ENCODE assay signal across 2 cellular contexts in genomic region chr2:201680743-201681142, GRCh38.
A peak's percentile ranks its signal among the peaks of the same experiment; 100 is the strongest.
TF ChIP-seq lines count a peak whose summit lies in the region.

No MANE protein-coding gene starts in this region.

TF ChIP-seq in HCT116, 20 proteins besides CTCF, POLR2A, EP300 and RAD21:
- TF ChIP-seq MAX (IDR thresholded peaks at IDR 0.05): no peak
- no peak for TF ChIP-seq EZH2phosphoT487 (IDR thresholded peaks at IDR 0.05; ENCODE audit: borderline replicate concordance)
- TF ChIP-seq CEBPB (IDR thresholded peaks at IDR 0.05; ENCODE audit: low read depth): no peak
- TF ChIP-seq ELF1 (IDR thresholded peaks at IDR 0.05; ENCODE audit: borderline replicate concordance, low read depth): no peak
- no peak for TF ChIP-seq ZNF274 (IDR thresholded peaks at IDR 0.05; ENCODE audit: low read depth, low read length)
- TF ChIP-seq EZH2 (IDR thresholded peaks at IDR 0.05): no peak
- TF ChIP-seq FOSL1 (IDR thresholded peaks at IDR 0.05; ENCODE audit: low read depth): no peak
- TF ChIP-seq ZBTB33 (IDR thresholded peaks at IDR 0.05; ENCODE audit: extremely low read depth, insufficient replicate concordance, low read length): no peak
- no peak for TF ChIP-seq SP1 (IDR thresholded peaks at IDR 0.05; ENCODE audit: low read depth)
- TF ChIP-seq, protein P1, sequence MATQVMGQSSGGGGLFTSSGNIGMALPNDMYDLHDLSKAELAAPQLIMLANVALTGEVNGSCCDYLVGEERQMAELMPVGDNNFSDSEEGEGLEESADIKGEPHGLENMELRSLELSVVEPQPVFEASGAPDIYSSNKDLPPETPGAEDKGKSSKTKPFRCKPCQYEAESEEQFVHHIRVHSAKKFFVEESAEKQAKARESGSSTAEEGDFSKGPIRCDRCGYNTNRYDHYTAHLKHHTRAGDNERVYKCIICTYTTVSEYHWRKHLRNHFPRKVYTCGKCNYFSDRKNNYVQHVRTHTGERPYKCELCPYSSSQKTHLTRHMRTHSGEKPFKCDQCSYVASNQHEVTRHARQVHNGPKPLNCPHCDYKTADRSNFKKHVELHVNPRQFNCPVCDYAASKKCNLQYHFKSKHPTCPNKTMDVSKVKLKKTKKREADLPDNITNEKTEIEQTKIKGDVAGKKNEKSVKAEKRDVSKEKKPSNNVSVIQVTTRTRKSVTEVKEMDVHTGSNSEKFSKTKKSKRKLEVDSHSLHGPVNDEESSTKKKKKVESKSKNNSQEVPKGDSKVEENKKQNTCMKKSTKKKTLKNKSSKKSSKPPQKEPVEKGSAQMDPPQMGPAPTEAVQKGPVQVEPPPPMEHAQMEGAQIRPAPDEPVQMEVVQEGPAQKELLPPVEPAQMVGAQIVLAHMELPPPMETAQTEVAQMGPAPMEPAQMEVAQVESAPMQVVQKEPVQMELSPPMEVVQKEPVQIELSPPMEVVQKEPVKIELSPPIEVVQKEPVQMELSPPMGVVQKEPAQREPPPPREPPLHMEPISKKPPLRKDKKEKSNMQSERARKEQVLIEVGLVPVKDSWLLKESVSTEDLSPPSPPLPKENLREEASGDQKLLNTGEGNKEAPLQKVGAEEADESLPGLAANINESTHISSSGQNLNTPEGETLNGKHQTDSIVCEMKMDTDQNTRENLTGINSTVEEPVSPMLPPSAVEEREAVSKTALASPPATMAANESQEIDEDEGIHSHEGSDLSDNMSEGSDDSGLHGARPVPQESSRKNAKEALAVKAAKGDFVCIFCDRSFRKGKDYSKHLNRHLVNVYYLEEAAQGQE (IDR thresholded peaks at IDR 0.05; ENCODE audit: low read depth): no peak
- no peak for TF ChIP-seq POLR2AphosphoS5 (IDR thresholded peaks at IDR 0.05; ENCODE audit: low read depth, low read length)
- TF ChIP-seq EGR1 (IDR thresholded peaks at IDR 0.05; ENCODE audit: low read depth): no peak
- TF ChIP-seq CBX3 (IDR thresholded peaks at IDR 0.05; ENCODE audit: low read depth): no peak
- no peak for TF ChIP-seq TCF7L2 (IDR thresholded peaks at IDR 0.05; ENCODE audit: borderline replicate concordance, extremely low read depth, insufficient read depth, insufficient read length)
- no peak for TF ChIP-seq ATF3 (IDR thresholded peaks at IDR 0.05)
- TF ChIP-seq YY1 (IDR thresholded peaks at IDR 0.05; ENCODE audit: extremely low read depth, insufficient replicate concordance, low read depth, low read length): no peak

TF ChIP-seq in HepG2, 621 proteins besides CTCF, POLR2A, EP300 and RAD21 (continues in another document):
- TF ChIP-seq NFAT5 (CRISPR knock-in tag; IDR thresholded peaks at IDR 0.05) (no peak), TEAD3 (CRISPR knock-in tag; optimal IDR thresholded peaks at IDR 0.05; ENCODE audit: borderline replicate concordance) (peak; percentile 62), HMGA1 (CRISPR knock-in tag; conservative IDR thresholded peaks at IDR 0.05) (no peak), ZNF552 (CRISPR knock-in tag; IDR thresholded peaks at IDR 0.05; ENCODE audit: borderline replicate concordance) (0 out of 2 replicates have a peak, but pooled peaks have one; percentile 21), STAG1 (CRISPR knock-in tag; IDR thresholded peaks at IDR 0.05) (peak; percentile 64), ZNF792 (CRISPR knock-in tag; IDR thresholded peaks at IDR 0.05) (no peak), ZNF850 (CRISPR knock-in tag; conservative IDR thresholded peaks at IDR 0.05) (no peak), ZUFSP (CRISPR knock-in tag; IDR thresholded peaks at IDR 0.05; ENCODE audit: borderline replicate concordance) (no peak), DZIP1 (CRISPR knock-in tag; IDR thresholded peaks at IDR 0.05) (no peak), ZFP41 (CRISPR knock-in tag; IDR thresholded peaks at IDR 0.05; ENCODE audit: borderline replicate concordance) (0 out of 2 replicates have a peak, but pooled peaks have one; percentile 41), HMGXB4 (CRISPR knock-in tag; IDR thresholded peaks at IDR 0.05; ENCODE audit: borderline replicate concordance in 1 of 2, low read depth in 1 of 2) (peak in 1 of 2 experiments; percentile 32; a peak in 1 of 4 replicates), PRPF4 (IDR thresholded peaks at IDR 0.05; ENCODE audit: low read depth, low read length, poor library complexity, severe bottlenecking) (no peak), SMC3 (IDR thresholded peaks at IDR 0.05; ENCODE audit: low read length) (peak; percentile 51; the same call in 1 of the 2 replicates), HOXA5 (CRISPR knock-in tag; IDR thresholded peaks at IDR 0.05) (peak; percentile 41; the same call in 1 of the 2 replicates), ZNF776 (CRISPR knock-in tag; IDR thresholded peaks at IDR 0.05) (no peak), SKIL (CRISPR knock-in tag; IDR thresholded peaks at IDR 0.05; ENCODE audit: borderline replicate concordance) (no peak), ZNF331 (CRISPR knock-in tag; IDR thresholded peaks at IDR 0.05) (0 out of 2 replicates have a peak, but pooled peaks have one; percentile 31), HNRNPUL1 (IDR thresholded peaks at IDR 0.05; ENCODE audit: low read depth, low read length) (no peak), ZNF124 (CRISPR knock-in tag; IDR thresholded peaks at IDR 0.05) (peak; percentile 30; the same call in 1 of the 2 replicates), ZNF691 (CRISPR knock-in tag; IDR thresholded peaks at IDR 0.05; ENCODE audit: borderline replicate concordance, low read depth) (peak; percentile 53; the same call in 1 of the 2 replicates)
- TF ChIP-seq, protein P2, sequence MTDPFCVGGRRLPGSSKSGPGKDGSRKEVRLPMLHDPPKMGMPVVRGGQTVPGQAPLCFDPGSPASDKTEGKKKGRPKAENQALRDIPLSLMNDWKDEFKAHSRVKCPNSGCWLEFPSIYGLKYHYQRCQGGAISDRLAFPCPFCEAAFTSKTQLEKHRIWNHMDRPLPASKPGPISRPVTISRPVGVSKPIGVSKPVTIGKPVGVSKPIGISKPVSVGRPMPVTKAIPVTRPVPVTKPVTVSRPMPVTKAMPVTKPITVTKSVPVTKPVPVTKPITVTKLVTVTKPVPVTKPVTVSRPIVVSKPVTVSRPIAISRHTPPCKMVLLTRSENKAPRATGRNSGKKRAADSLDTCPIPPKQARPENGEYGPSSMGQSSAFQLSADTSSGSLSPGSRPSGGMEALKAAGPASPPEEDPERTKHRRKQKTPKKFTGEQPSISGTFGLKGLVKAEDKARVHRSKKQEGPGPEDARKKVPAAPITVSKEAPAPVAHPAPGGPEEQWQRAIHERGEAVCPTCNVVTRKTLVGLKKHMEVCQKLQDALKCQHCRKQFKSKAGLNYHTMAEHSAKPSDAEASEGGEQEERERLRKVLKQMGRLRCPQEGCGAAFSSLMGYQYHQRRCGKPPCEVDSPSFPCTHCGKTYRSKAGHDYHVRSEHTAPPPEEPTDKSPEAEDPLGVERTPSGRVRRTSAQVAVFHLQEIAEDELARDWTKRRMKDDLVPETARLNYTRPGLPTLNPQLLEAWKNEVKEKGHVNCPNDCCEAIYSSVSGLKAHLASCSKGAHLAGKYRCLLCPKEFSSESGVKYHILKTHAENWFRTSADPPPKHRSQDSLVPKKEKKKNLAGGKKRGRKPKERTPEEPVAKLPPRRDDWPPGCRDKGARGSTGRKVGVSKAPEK (CRISPR knock-in tag; IDR thresholded peaks at IDR 0.05; ENCODE audit: borderline replicate concordance): no peak
